10 cellular contexts compared by ENCODE assay signal in the genomic region with DNA sequence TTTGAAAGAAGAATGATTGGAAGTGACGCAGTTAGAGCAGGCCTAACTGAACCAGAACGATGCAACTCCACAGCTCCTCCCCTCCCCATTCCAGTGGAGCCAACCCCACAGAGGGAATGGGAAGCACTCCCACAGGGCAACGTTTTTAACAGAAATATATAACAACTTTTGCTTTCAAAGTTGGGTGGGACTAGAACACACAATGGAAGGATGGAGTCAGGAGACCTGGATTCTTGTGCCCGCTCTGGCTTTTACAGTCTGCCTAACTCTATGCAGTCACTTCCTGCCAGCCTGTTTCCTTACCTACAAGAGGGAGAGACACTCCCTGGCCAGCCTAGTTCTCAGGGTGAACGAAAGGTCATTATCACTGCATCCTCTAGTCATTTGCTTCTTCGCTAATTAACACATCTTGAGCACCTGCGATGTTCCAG.
DNase-seq lines count a peak whose midpoint lies in the region; TF ChIP-seq lines count a peak whose summit lies in the region.
"Had no signal": no experiment of that assay in that cellular context is flagged by ENCODE, and none has a peak within 500 bp of the region (broad histone marks: within the 10 kb centered on the region; RNA-seq: fewer than 3 reads in every experiment).

No MANE protein-coding gene starts in this region.

- DNase-seq in AG10803 (ENCODE audit: low read depth): peak; percentile 43
- peak; percentile 61 to 67 for DNase-seq in SJSA1 (ENCODE audit: low read depth in 1 of 2, low spot score in 2 of 2)
- peak; percentile 35 for DNase-seq in fibroblast of the aortic adventitia (ENCODE audit: low read depth)
- no peak for DNase-seq in progenitor cell of endocrine pancreas (ENCODE audit: low spot score, unreplicated experiment)
- no peak for DNase-seq in SK-N-DZ (ENCODE audit: low spot score)
- no peak for DNase-seq in NCI-H1694 (lab: John Stamatoyannopoulos, UW)
- no peak for DNase-seq in AG08396 (ENCODE audit: low spot score)
- DNase-seq in GM19238 (ENCODE audit: insufficient read length, low spot score): no peak
- DNase-seq: cortex of kidney, Kasumi-1 had no signal

- no peaks in the 10 kb centered on the region for H3K36me3 Mint-ChIP-seq in progenitor cell of endocrine pancreas (ENCODE audit: insufficient read depth)

- peak overlapping the region; percentile 78 for H3K27ac ChIP-seq in SJSA1

- H3K27me3 ChIP-seq in SJSA1 (replicated peaks): no peaks in the 10 kb centered on the region

- H3K4me3 Mint-ChIP-seq in progenitor cell of endocrine pancreas (ENCODE audit: low read depth): no peak overlapping the region

- peaks cover 18% of the 10 kb centered on the region for H3K36me3 ChIP-seq in SJSA1

- H3K4me1 Mint-ChIP-seq in progenitor cell of endocrine pancreas (ENCODE audit: low read depth): peaks cover 34% of the 10 kb centered on the region

- H3K27me3 Mint-ChIP-seq in progenitor cell of endocrine pancreas: no peaks in the 10 kb centered on the region

- H3K27ac Mint-ChIP-seq in progenitor cell of endocrine pancreas: peak overlapping the region; percentile 90

- no peak for TF ChIP-seq CTCF in AG10803 (conservative IDR thresholded peaks at IDR 0.05; ENCODE audit: low read length)
- no peak for TF ChIP-seq CTCF in fibroblast of the aortic adventitia (IDR thresholded peaks at IDR 0.05; ENCODE audit: insufficient read depth, low read length)
- TF ChIP-seq CTCF in progenitor cell of endocrine pancreas (IDR thresholded peaks at IDR 0.05; ENCODE audit: unreplicated experiment): no peak

- H3K4me3 ChIP-seq in AG10803 (ENCODE audit: low read length) (no peak overlapping the region), SJSA1 (no peak overlapping the region), fibroblast of the aortic adventitia (ENCODE audit: low read depth, low read length) (no peak overlapping the region)

- H3K9me3 ChIP-seq in SJSA1 (replicated peaks): no peaks in the 10 kb centered on the region

- H3K4me1 ChIP-seq in SJSA1 (replicated peaks): peaks cover 61% of the 10 kb centered on the region

- H3K9me3 Mint-ChIP-seq in progenitor cell of endocrine pancreas (ENCODE audit: low read depth): no peaks in the 10 kb centered on the region

Comparison
In these comparisons a context has a peak if more than half of its experiments do, and no peak if none do; other contexts are left out.
1. DNase-seq: peak in AG10803 (single experiment), SJSA1 (2 of 2) and fibroblast of the aortic adventitia (single experiment); none in progenitor cell of endocrine pancreas (single experiment), SK-N-DZ (single experiment), NCI-H1694 (single experiment), AG08396 (single experiment) and GM19238 (single experiment).